In genomic region chr6:32815996-32816395, GRCh38 we compare ENCODE assay signal across 16 cellular contexts. TPM values are rescaled to one million over a fixed set of nuclear protein-coding genes. Genes with fewer than 3 reads are reported as not detected.
A peak's percentile ranks its signal among the peaks of the same experiment; 100 is the strongest.
DNase-seq lines count a peak whose midpoint lies in the region; ATAC-seq, FAIRE-seq and TF ChIP-seq lines count a peak whose summit lies in the region.
"Had no signal": no experiment of that assay in that cellular context is flagged by ENCODE, and none has a peak within 500 bp of the region (broad histone marks: within the 10 kb centered on the region; RNA-seq: fewer than 3 reads in every experiment).

No MANE protein-coding gene starts in this region.

- H3K27ac ChIP-seq in Peyer's patch (peak overlapping the region in 3 of 4 donors; percentile 26 to 90 (median 81)), GM23248 (no peak overlapping the region), RWPE1 (no peak overlapping the region)
- H3K27ac ChIP-seq: A549, testis had no signal

- peaks cover 3% of the 10 kb centered on the region for H3K27me3 Mint-ChIP-seq in activated T-cell treated with anti-CD3 and anti-CD28 coated beads, Interleukin-2, amount 50 U/mL, for 4 hours (ENCODE audit: low read depth)
- peaks cover 18% of the 10 kb centered on the region for H3K27me3 Mint-ChIP-seq in type B pancreatic cell

- H3K4me1 ChIP-seq in Peyer's patch (peaks cover 0 to 7% (median 0%) of the 10 kb centered on the region in 4 donors), GM23248 (ENCODE audit: insufficient read depth) (peaks cover 9% of the 10 kb centered on the region; the same call in 1 of the 2 replicates)

- CTCF ChIA-PET in RWPE1 (lab: Yijun Ruan, JAX) = no interaction called here

- peaks cover 2% of the 10 kb centered on the region for H3K4me1 Mint-ChIP-seq in activated T-cell treated with anti-CD3 and anti-CD28 coated beads, Interleukin-2, amount 50 U/mL, for 4 hours (ENCODE audit: low read depth)
- no peaks in the 10 kb centered on the region for H3K4me1 Mint-ChIP-seq in type B pancreatic cell (ENCODE audit: unreplicated experiment)

- POLR2A ChIA-PET in RWPE1 (lab: Yijun Ruan, JAX; ENCODE audit: low non-redundant PET) = no interaction called here

- H3K9ac ChIP-seq in GM23248 = no peak overlapping the region

- H3K9me3 Mint-ChIP-seq in activated T-cell treated with anti-CD3 and anti-CD28 coated beads, Interleukin-2, amount 50 U/mL, for 4 hours = no peaks in the 10 kb centered on the region
- H3K9me3 Mint-ChIP-seq in type B pancreatic cell = peaks cover 8% of the 10 kb centered on the region

- H3K4me3 ChIP-seq in Peyer's patch = peak overlapping the region in 2 of 4 donors; percentile 41 to 42
- H3K4me3 ChIP-seq in GM23248 = no peak overlapping the region
- H3K4me3 ChIP-seq: A549, testis had no signal

- no peak overlapping the region for H2AFZ ChIP-seq in GM23248

- no peak for TF ChIP-seq CTCF in Peyer's patch (IDR thresholded peaks at IDR 0.05)
- TF ChIP-seq CTCF in type B pancreatic cell (conservative IDR thresholded peaks at IDR 0.05) = no peak
- no peak for TF ChIP-seq CTCF in RWPE1 (conservative IDR thresholded peaks at IDR 0.05; ENCODE audit: low read depth)

- no peaks in the 10 kb centered on the region for H4K20me1 ChIP-seq in GM23248 (ENCODE audit: insufficient read depth)

- H3K27me3 ChIP-seq in Peyer's patch = no peaks in the 10 kb centered on the region
- peaks cover 42% of the 10 kb centered on the region for H3K27me3 ChIP-seq in GM23248 (replicated peaks; ENCODE audit: insufficient read depth)
- H3K27me3 ChIP-seq: testis had no signal

- peak overlapping the region; percentile 55 for H3K4me3 Mint-ChIP-seq in activated T-cell treated with anti-CD3 and anti-CD28 coated beads, Interleukin-2, amount 50 U/mL, for 4 hours
- peak overlapping the region; percentile 65 for H3K4me3 Mint-ChIP-seq in type B pancreatic cell
- H3K4me3 Mint-ChIP-seq: mesothelial cell of epicardium had no signal

- no peak for ATAC-seq in activated T-cell treated with anti-CD3 and anti-CD28 coated beads, Interleukin-2, amount 50 U/mL, for 4 hours
- ATAC-seq in HG02870 (IDR thresholded peaks at IDR 0.05; ENCODE audit: unreplicated experiment) = peak; percentile 46
- ATAC-seq: A549 had no signal

- H3K4me2 ChIP-seq in GM23248 (ENCODE audit: unreplicated experiment) = no peak overlapping the region
- H3K4me2 ChIP-seq: A549 had no signal

- peaks cover 3% of the 10 kb centered on the region for H3K36me3 Mint-ChIP-seq in activated T-cell treated with anti-CD3 and anti-CD28 coated beads, Interleukin-2, amount 50 U/mL, for 4 hours (ENCODE audit: insufficient read depth)
- no peaks in the 10 kb centered on the region for H3K36me3 Mint-ChIP-seq in type B pancreatic cell
- H3K36me3 Mint-ChIP-seq: mesothelial cell of epicardium had no signal

- no peaks in the 10 kb centered on the region for H3K79me2 ChIP-seq in GM23248 (ENCODE audit: insufficient read depth)

- WGBS in GM23248 (ENCODE audit: low coverage in 1 of 2, low lambda C conversion rate in 2 of 2, missing lambda C conversion rate in 2 of 2), 2 experiments = 80 to 87% methylated on average over 2 of the region's 2 CpGs

- no peak for FAIRE-seq in frontal cortex (lab: Jason Lieb, UNC)
- FAIRE-seq: A549 had no signal

- TF ChIP-seq POLR2A in Peyer's patch (IDR thresholded peaks at IDR 0.05) = no peak

- H3K9me3 ChIP-seq in Peyer's patch = no peaks in the 10 kb centered on the region
- H3K9me3 ChIP-seq in GM23248 (ENCODE audit: low read depth) = no peaks in the 10 kb centered on the region
- H3K9me3 ChIP-seq: A549, testis had no signal

- H3K27ac Mint-ChIP-seq in type B pancreatic cell = peak overlapping the region; percentile 99
- H3K27ac Mint-ChIP-seq: mesothelial cell of epicardium had no signal

- no peaks in the 10 kb centered on the region for H3K9me2 ChIP-seq in GM23248 (ENCODE audit: insufficient read depth)

- in situ Hi-C loops in GM23248 (cut with MboI) = no loop called here

- H3F3A ChIP-seq in GM23248 (ENCODE audit: insufficient read depth) = no peaks in the 10 kb centered on the region

- no peak for DNase-seq in activated T-cell treated with anti-CD3 and anti-CD28 coated beads, Interleukin-2, amount 50 U/mL, for 4 hours
- no peak for DNase-seq in activated T-cell treated with anti-CD3 and anti-CD28 coated beads, Interleukin-2, amount 50 U/mL, for 48 hours
- DNase-seq in Peyer's patch (no peak), type B pancreatic cell (ENCODE audit: extremely low spot score, unreplicated experiment) (no peak), GM23248 (no peak), frontal cortex (ENCODE audit: low spot score in 2 of 2) (no peak), RWPE1 (ENCODE audit: low spot score) (no peak)
- DNase-seq: activated naive CD4-positive, alpha-beta T cell; caudate nucleus; HCEC 1CT; NCI-H526 treated with DMSO at 0.1 percent for 48 hours; right cardiac atrium; testis had no signal

- no peaks in the 10 kb centered on the region for H3K36me3 ChIP-seq in Peyer's patch
- H3K36me3 ChIP-seq in GM23248 (ENCODE audit: low read depth) = no peaks in the 10 kb centered on the region

RNA-seq across cellular contexts. Expression of gene HLA-DOB, which starts 0.8 kb away (rescaled TPM):
- total RNA-seq in activated T-cell treated with anti-CD3 and anti-CD28 coated beads, Interleukin-2, amount 50 U/mL, for 4 hours = 1 to 10 TPM in 2 of 3 donors, under 1 TPM in 1; 0.82 to 2.0 (median 1.2) TPM
- 10 to 100 TPM in 1 of 4 donors, 1 to 10 TPM in 2, under 1 TPM in 1; 0.88 to 13.2 (median 4.2) TPM for total RNA-seq in Peyer's patch
- total RNA-seq in type B pancreatic cell (ENCODE audit: low replicate concordance) = 0.88 TPM in 1 of 2 replicates, not detected in the other
- total RNA-seq in GM23248 (2014; rRNA removed; shearing (Covaris generic)) = not detected in 2 replicates
- polyA plus RNA-seq in GM23248 (2016; fragmentation: Nextera tagmentation; extraction: Ambion mirVana) = not detected in 2 replicates
- total RNA-seq in frontal cortex = not detected

RNA-seq across cellular contexts. Expression of gene TAP2, which starts 22.5 kb away (rescaled TPM):
- total RNA-seq in activated T-cell treated with anti-CD3 and anti-CD28 coated beads, Interleukin-2, amount 50 U/mL, for 4 hours = 100 to 1,000 TPM; 288 to 334 (median 305) TPM
- total RNA-seq in Peyer's patch (10 to 100 TPM; 16.5 to 53.2 (median 39.4) TPM), type B pancreatic cell (ENCODE audit: low replicate concordance) (22.0 and 49.7 TPM in 2 replicates), frontal cortex (2.4 TPM)
- total RNA-seq in GM23248 (2014; rRNA removed; shearing (Covaris generic)) = 2.2 and 5.4 TPM in 2 replicates
- 4.6 and 5.1 TPM in 2 replicates for polyA plus RNA-seq in GM23248 (2016; fragmentation: Nextera tagmentation; extraction: Ambion mirVana)

RNA-seq across cellular contexts. Expression of gene PSMB8, which starts 27.9 kb away (rescaled TPM):
- 100 to 1,000 TPM; 327 to 343 (median 337) TPM for total RNA-seq in activated T-cell treated with anti-CD3 and anti-CD28 coated beads, Interleukin-2, amount 50 U/mL, for 4 hours
- total RNA-seq in Peyer's patch (100 to 1,000 TPM in 2 of 4 donors, 10 to 100 TPM in 2; 48.1 to 104 (median 96.0) TPM), type B pancreatic cell (ENCODE audit: low replicate concordance) (17.3 and 36.8 TPM in 2 replicates), frontal cortex (3.3 TPM)
- total RNA-seq in GM23248 (2014; rRNA removed; shearing (Covaris generic)) = 21.6 and 27.2 TPM in 2 replicates
- polyA plus RNA-seq in GM23248 (2016; fragmentation: Nextera tagmentation; extraction: Ambion mirVana) = 33.5 and 36.0 TPM in 2 replicates

RNA-seq across cellular contexts. Expression of gene TAP1, which starts 37.5 kb away (rescaled TPM):
- 100 to 1,000 TPM; 457 to 505 (median 503) TPM for total RNA-seq in activated T-cell treated with anti-CD3 and anti-CD28 coated beads, Interleukin-2, amount 50 U/mL, for 4 hours
- total RNA-seq in Peyer's patch = 100 to 1,000 TPM in 3 of 4 donors, 10 to 100 TPM in 1; 25.6 to 136 (median 107) TPM
- total RNA-seq in type B pancreatic cell (ENCODE audit: low replicate concordance) = 16.7 and 38.4 TPM in 2 replicates
- total RNA-seq in GM23248 (2014; rRNA removed; shearing (Covaris generic)) = 27.5 and 30.7 TPM in 2 replicates
- polyA plus RNA-seq in GM23248 (2016; fragmentation: Nextera tagmentation; extraction: Ambion mirVana) = 29.8 and 30.7 TPM in 2 replicates
- 3.7 TPM for total RNA-seq in frontal cortex

RNA-seq across cellular contexts. Expression of gene PSMB9, which starts 38.0 kb away (rescaled TPM):
- 100 to 1,000 TPM; 208 to 241 (median 210) TPM for total RNA-seq in activated T-cell treated with anti-CD3 and anti-CD28 coated beads, Interleukin-2, amount 50 U/mL, for 4 hours
- total RNA-seq in Peyer's patch = 100 to 1,000 TPM in 1 of 4 donors, 10 to 100 TPM in 3; 53.5 to 124 (median 80.9) TPM
- total RNA-seq in type B pancreatic cell (ENCODE audit: low replicate concordance) = 5.7 and 16.9 TPM in 2 replicates
- total RNA-seq in GM23248 (2014; rRNA removed; shearing (Covaris generic)) = 3.4 and 5.1 TPM in 2 replicates
- 11.2 and 12.3 TPM in 2 replicates for polyA plus RNA-seq in GM23248 (2016; fragmentation: Nextera tagmentation; extraction: Ambion mirVana)
- total RNA-seq in frontal cortex = 0.82 TPM
- total RNA-seq: mesothelial cell of epicardium had no signal

Comparison
In these comparisons a context has a peak if more than half of its experiments do, and no peak if none do; other contexts are left out.
1. H3K27ac ChIP-seq: peak in Peyer's patch (3 of 4); none in GM23248 (single experiment) and RWPE1 (single experiment).